In genomic region chr19:19515764-19516519, GRCh38 we compare ENCODE assay signal across 1 cellular context.
A peak's percentile ranks its signal among the peaks of the same experiment; 100 is the strongest.
TF ChIP-seq lines count a peak whose summit lies in the region.

Gene NDUFA13, plus strand, starts transcription at chr19:19516225. Its CDS starts 14 bp downstream, at chr19:19516239.

TF ChIP-seq in HepG2, 621 proteins besides CTCF, POLR2A, EP300 and RAD21 (continued from another document and continues in another):
- TF ChIP-seq TP53 (CRISPR knock-in tag; conservative IDR thresholded peaks at IDR 0.05) (no peak), ZBTB25 (CRISPR knock-in tag; IDR thresholded peaks at IDR 0.05) (no peak), JUND (CRISPR knock-in tag; IDR thresholded peaks at IDR 0.05) (no peak), ELK4 (CRISPR knock-in tag; IDR thresholded peaks at IDR 0.05; ENCODE audit: borderline replicate concordance) (peak; percentile 85; the same call in 1 of the 2 replicates), ZNF780A (CRISPR knock-in tag; IDR thresholded peaks at IDR 0.05) (no peak), IKZF1 (IDR thresholded peaks at IDR 0.05) (no peak), BRF2 (CRISPR knock-in tag; IDR thresholded peaks at IDR 0.05) (peak; percentile 33; the same call in 1 of the 2 replicates), MTERF4 (CRISPR knock-in tag; IDR thresholded peaks at IDR 0.05) (peak; percentile 92; the same call in 1 of the 2 replicates), ZNF318 (CRISPR knock-in tag; IDR thresholded peaks at IDR 0.05) (no peak), ZNF362 (CRISPR knock-in tag; IDR thresholded peaks at IDR 0.05; ENCODE audit: borderline replicate concordance) (peak; percentile 58; the same call in 1 of the 2 replicates), DR1 (CRISPR knock-in tag; IDR thresholded peaks at IDR 0.05) (0 out of 2 replicates have a peak, but pooled peaks have one; percentile 61), ZNF891 (CRISPR knock-in tag; IDR thresholded peaks at IDR 0.05) (peak; percentile 72), GTF2F1 (IDR thresholded peaks at IDR 0.05; ENCODE audit: low read length) (no peak), TAF15 (IDR thresholded peaks at IDR 0.05; ENCODE audit: low read depth, low read length, poor library complexity, severe bottlenecking) (peak; percentile 79), TAF1 (CRISPR knock-in tag; IDR thresholded peaks at IDR 0.05) (peak; percentile 91), RXRB (CRISPR knock-in tag; IDR thresholded peaks at IDR 0.05; ENCODE audit: borderline replicate concordance) (peak; percentile 37; the same call in 1 of the 2 replicates), MXD1 (CRISPR knock-in tag; IDR thresholded peaks at IDR 0.05) (peak; percentile 64; the same call in 1 of the 2 replicates), MBD4 (IDR thresholded peaks at IDR 0.05; ENCODE audit: borderline replicate concordance, low read length) (no peak), SRSF9 (IDR thresholded peaks at IDR 0.05; ENCODE audit: borderline replicate concordance, insufficient read depth, low read depth, low read length, poor library complexity, severe bottlenecking) (no peak), ZNF740 (CRISPR knock-in tag; IDR thresholded peaks at IDR 0.05) (no peak), ZBTB40 (IDR thresholded peaks at IDR 0.05) (peak; percentile 85), ZBTB40 (CRISPR knock-in tag; IDR thresholded peaks at IDR 0.05) (peak; percentile 78), FOXJ3 (CRISPR knock-in tag; IDR thresholded peaks at IDR 0.05; ENCODE audit: borderline replicate concordance) (peak; percentile 41; the same call in 1 of the 2 replicates), ATF1 (CRISPR knock-in tag; IDR thresholded peaks at IDR 0.05) (0 out of 2 replicates have a peak, but pooled peaks have one; percentile 55), GMEB2 (CRISPR knock-in tag; IDR thresholded peaks at IDR 0.05; ENCODE audit: low read depth) (no peak)
